9 cellular contexts compared by ENCODE assay signal in the genomic region with DNA sequence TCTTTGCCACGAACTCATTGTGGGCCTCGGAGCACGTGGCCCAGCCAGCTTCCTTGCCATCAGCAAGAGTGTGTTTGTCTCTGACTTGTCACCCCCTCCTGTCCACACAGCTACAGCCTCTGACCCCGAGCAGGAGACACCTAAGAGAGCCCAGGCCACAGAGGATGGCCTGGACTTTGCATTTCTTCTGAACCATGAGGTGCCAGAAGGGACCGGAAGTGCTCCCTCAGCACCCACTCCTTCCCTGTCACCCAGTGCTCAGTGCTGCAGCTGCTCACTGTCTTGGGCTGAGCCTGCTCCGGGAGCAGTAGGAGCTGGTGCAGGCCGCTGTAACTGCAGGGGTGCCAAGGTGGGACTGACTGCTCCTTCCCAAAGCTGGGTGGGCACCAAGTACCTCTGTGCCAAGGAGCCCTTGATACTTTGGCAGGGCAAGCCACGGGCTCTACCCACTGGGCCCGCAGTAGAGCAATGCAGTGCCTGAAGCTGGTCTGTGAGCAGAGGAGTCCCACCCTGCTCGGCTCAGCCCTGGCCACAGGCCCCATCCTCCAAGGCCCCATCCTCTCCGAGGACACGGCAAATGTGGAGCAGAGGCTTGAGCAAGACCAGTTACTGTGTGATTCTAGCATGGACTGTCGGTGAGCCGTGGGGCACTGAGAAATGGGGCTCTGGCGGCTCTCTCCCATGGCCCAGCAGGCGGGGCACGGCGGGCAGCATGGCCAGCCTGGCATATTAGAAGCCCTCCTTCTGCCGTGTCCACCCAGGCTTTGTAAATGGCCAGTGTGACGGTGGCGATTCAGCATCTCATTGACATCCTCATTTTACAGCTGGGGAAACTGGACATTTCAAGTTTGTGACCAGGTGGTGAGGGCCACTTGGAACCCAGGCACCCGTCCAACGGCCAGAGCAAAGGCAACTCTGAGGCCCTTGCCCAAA. TPM values are rescaled to one million over a fixed set of nuclear protein-coding genes. Genes with fewer than 3 reads are reported as not detected.
DNase-seq lines count a peak whose midpoint lies in the region; ATAC-seq and TF ChIP-seq lines count a peak whose summit lies in the region.
"Had no signal": no experiment of that assay in that cellular context is flagged by ENCODE, and none has a peak within 500 bp of the region (broad histone marks: within the 10 kb centered on the region; RNA-seq: fewer than 3 reads in every experiment).

No MANE protein-coding gene starts in this region.

- H3K36me3 ChIP-seq in esophagus muscularis mucosa, result peaks cover 0 to 13% (median 6%) of the 10 kb centered on the region in 4 donors
- peaks cover 11% of the 10 kb centered on the region for H3K36me3 ChIP-seq in skeletal muscle satellite cell (ENCODE audit: insufficient read depth, low read length)

- no peak for TF ChIP-seq CTCF in GM12865 (IDR thresholded peaks at IDR 0.05; ENCODE audit: insufficient read depth, low read depth, low read length, missing control alignments)
- TF ChIP-seq CTCF in esophagus muscularis mucosa (IDR thresholded peaks at IDR 0.05), result no peak

- H3K4me2 ChIP-seq in skeletal muscle satellite cell (ENCODE audit: low read length), result peak overlapping the region; percentile 19

- H3K4me3 ChIP-seq in GM12865 (ENCODE audit: low read depth, low read length) (peak overlapping the region; percentile 88), esophagus muscularis mucosa (peak overlapping the region in 1 of 4 donors; percentile 14), skeletal muscle satellite cell (ENCODE audit: low read length) (no peak overlapping the region)

- H3K27ac Mint-ChIP-seq in T-helper 2 cell treated with Interferon-gamma antibody and Interleukin-4, amounts not matched to agents 5 μg/mL and 100 μg/mL, for 36 hours, result peak overlapping the region; percentile 95

- peak overlapping the region; percentile 98 for H3K4me3 Mint-ChIP-seq in T-helper 2 cell treated with Interferon-gamma antibody and Interleukin-4, amounts not matched to agents 5 μg/mL and 100 μg/mL, for 36 hours

- no peaks in the 10 kb centered on the region for H3K27me3 Mint-ChIP-seq in T-helper 2 cell treated with Interferon-gamma antibody and Interleukin-4, amounts not matched to agents 5 μg/mL and 100 μg/mL, for 36 hours (ENCODE audit: low read depth)

- H3K4me1 ChIP-seq in esophagus muscularis mucosa (peaks cover 100% of the 10 kb centered on the region in 4 donors), skeletal muscle satellite cell (ENCODE audit: control insufficient read depth, insufficient read depth, low read length) (peaks cover 77% of the 10 kb centered on the region)

- 55% methylated on average over 8 of the region's 23 CpGs for WGBS in esophagus muscularis mucosa

- no peak for ATAC-seq in HG02970 (IDR thresholded peaks at IDR 0.05; ENCODE audit: low FRiP score, unreplicated experiment)

- no peak for TF ChIP-seq EP300 in esophagus muscularis mucosa (IDR thresholded peaks at IDR 0.05)

- H3K9me3 ChIP-seq in esophagus muscularis mucosa, result no peaks in the 10 kb centered on the region
- H3K9me3 ChIP-seq in skeletal muscle satellite cell (replicated peaks; ENCODE audit: low read length), result no peaks in the 10 kb centered on the region

- intact Hi-C loops in esophagus muscularis mucosa (cut with DNase I), result no loop called here

- no peaks in the 10 kb centered on the region for H3K9me3 Mint-ChIP-seq in T-helper 2 cell treated with Interferon-gamma antibody and Interleukin-4, amounts not matched to agents 5 μg/mL and 100 μg/mL, for 36 hours

- peak overlapping the region; percentile 80 to 91 (median 88) for H3K27ac ChIP-seq in esophagus muscularis mucosa (replicated peaks in 1 of 4)

- peak; percentile 65 for DNase-seq in GM12865 (ENCODE audit: low read depth)
- no peak for DNase-seq in T-helper 2 cell treated with Interferon-gamma antibody and Interleukin-4, amounts not matched to agents 5 μg/mL and 100 μg/mL, for 36 hours (ENCODE audit: low spot score)
- DNase-seq in esophagus muscularis mucosa (ENCODE audit: extremely low spot score), result no peak
- no peak for DNase-seq in T-helper 9 cell
- no peak for DNase-seq in NCI-H146 treated with DMSO at 0.1 percent for 48 hours (lab: John Stamatoyannopoulos, UW; ENCODE audit: unreplicated experiment)
- DNase-seq in hippocampal formation (lab: John Stamatoyannopoulos, UW), result no peak
- DNase-seq: NK-92 treated with Interleukin-12 subunit alpha and Interleukin-12 subunit beta, amount 100 ng/mL, for 24 hours had no signal

- H3K27me3 ChIP-seq in esophagus muscularis mucosa, result no peaks in the 10 kb centered on the region
- no peaks in the 10 kb centered on the region for H3K27me3 ChIP-seq in skeletal muscle satellite cell (ENCODE audit: control insufficient read depth, insufficient read depth, low read length)

- no peak for TF ChIP-seq POLR2A in esophagus muscularis mucosa (IDR thresholded peaks at IDR 0.05; ENCODE audit: low read depth)

- peak overlapping the region; percentile 12 for H3K9ac ChIP-seq in skeletal muscle satellite cell (ENCODE audit: low read depth, low read length)

- peaks cover 72% of the 10 kb centered on the region for H3K36me3 Mint-ChIP-seq in T-helper 2 cell treated with Interferon-gamma antibody and Interleukin-4, amounts not matched to agents 5 μg/mL and 100 μg/mL, for 36 hours (ENCODE audit: low read depth)

- peaks cover 54% of the 10 kb centered on the region for H3K4me1 Mint-ChIP-seq in T-helper 2 cell treated with Interferon-gamma antibody and Interleukin-4, amounts not matched to agents 5 μg/mL and 100 μg/mL, for 36 hours (ENCODE audit: low read depth)

RNA-seq across cellular contexts. Expression of gene GRK2, which starts 6.3 kb away (rescaled TPM):
- total RNA-seq in esophagus muscularis mucosa, result 10 to 100 TPM; 46.9 to 68.8 (median 59.5) TPM
- 26.6 and 33.0 TPM in 2 replicates for total RNA-seq in skeletal muscle satellite cell (2012; rRNA removed)

RNA-seq across cellular contexts. Expression of gene ANKRD13D, which starts 16.5 kb away (rescaled TPM):
- total RNA-seq in esophagus muscularis mucosa, result 10 to 100 TPM; 27.7 to 53.0 (median 39.5) TPM
- total RNA-seq in skeletal muscle satellite cell (2012; rRNA removed), result 29.1 and 29.4 TPM in 2 replicates

RNA-seq across cellular contexts. Expression of gene SSH3, which starts 30.7 kb away (rescaled TPM):
- total RNA-seq in esophagus muscularis mucosa, result 10 to 100 TPM; 28.2 to 51.5 (median 44.0) TPM
- total RNA-seq in skeletal muscle satellite cell (2012; rRNA removed), result 8.5 and 14.7 TPM in 2 replicates
